ENCODE assay signal across 8 cellular contexts in the genomic region with DNA sequence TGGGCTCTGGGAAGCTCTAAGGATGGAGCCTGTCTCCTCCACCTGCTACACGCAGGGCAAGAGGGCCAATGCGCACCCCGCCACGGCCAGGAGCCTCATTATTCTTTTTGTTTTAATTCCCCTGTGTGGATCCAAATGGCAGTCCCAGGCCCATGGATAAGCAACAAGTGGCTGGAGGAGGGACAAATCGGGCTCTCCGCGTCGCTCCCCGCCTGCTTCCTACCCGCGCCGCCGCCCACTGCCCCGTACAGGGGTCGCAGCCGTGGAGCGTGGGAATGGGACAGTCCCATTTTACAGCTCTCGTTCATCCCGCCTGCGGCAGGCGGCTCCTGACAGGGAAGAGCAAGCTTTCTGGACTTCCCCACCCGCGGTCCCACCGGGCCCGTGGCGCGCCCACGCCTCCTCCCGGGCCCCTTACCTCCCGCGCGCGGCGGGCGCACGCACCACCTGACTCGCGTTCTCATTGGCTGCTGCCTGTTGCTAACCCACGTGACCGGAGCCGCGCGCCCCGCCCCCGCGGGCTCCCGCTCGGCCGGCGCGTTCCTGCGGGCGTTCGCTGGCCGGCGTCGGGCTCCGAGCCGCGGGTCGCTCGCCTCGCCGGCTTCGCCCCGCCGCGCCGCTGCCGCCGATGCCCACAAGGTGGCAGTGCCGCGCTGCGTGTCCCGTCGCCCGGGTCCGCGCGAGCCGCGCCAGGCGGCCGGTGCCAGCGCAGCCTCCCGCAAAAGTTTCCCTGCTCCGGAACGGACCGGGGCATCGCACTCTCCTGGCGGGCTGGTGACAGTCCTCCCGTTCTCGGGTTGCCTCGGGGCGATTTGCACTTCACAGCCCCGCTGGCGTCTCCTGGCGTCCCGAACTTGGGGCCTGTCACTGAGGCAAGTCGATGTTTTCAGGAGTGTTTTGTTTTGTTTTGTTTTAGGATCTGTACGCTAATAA.
A peak's percentile ranks its signal among the peaks of the same experiment; 100 is the strongest.
DNase-seq lines count a peak whose midpoint lies in the region; ATAC-seq and TF ChIP-seq lines count a peak whose summit lies in the region.

No MANE protein-coding gene starts in this region.

- in situ Hi-C loops in GM18951 (cut with MboI; ENCODE audit: low sequenced_read_pairs, unreplicated experiment) = no loop called here

- H3K4me3 ChIP-seq in kidney epithelial cell (ENCODE audit: low read depth, low read length) = peak overlapping the region; percentile 73

- H3K27me3 ChIP-seq in kidney epithelial cell (ENCODE audit: control insufficient read depth, insufficient read depth, low read length) = no peaks in the 10 kb centered on the region

- H3K36me3 ChIP-seq in kidney epithelial cell (ENCODE audit: control insufficient read depth, insufficient read depth, low read length) = no peaks in the 10 kb centered on the region

- DNase-seq in AG20443 (ENCODE audit: low spot score) (peak; percentile 99), NCI-H2227 treated with DMSO at 0.1 percent for 48 hours (lab: John Stamatoyannopoulos, UW) (peak; percentile 94), cerebellum (ENCODE audit: low spot score) (peak; percentile 95), kidney epithelial cell (ENCODE audit: low read depth) (peak; percentile 43)
- peak; percentile 96 for DNase-seq in activated CD4-positive, CD25-positive, alpha-beta regulatory T cell treated with anti-CD3 and anti-CD28 coated beads, Interleukin-2, amount 50 U/mL, for 72 hours
- peak; percentile 95 for DNase-seq in stimulated activated CD4-positive, alpha-beta T cell treated with anti-CD3 and anti-CD28 coated beads, Interleukin-15, amount 100 ng/mL, for 24 hours

- TF ChIP-seq POLR2A in GM18951 (IDR thresholded peaks at IDR 0.05; ENCODE audit: extremely low read depth, insufficient read depth, insufficient read length) = peak; percentile 66

- TF ChIP-seq CTCF in kidney epithelial cell (IDR thresholded peaks at IDR 0.05; ENCODE audit: insufficient read depth, low read length, poor library complexity, severe bottlenecking) = no peak

- peak; percentile 94 for ATAC-seq in HG03175 (IDR thresholded peaks at IDR 0.05; ENCODE audit: unreplicated experiment)

Comparison
In these comparisons a context has a peak if more than half of its experiments do, and no peak if none do; other contexts are left out.
1. Peak in every context shown above with its lines: DNase-seq, ATAC-seq and H3K4me3 ChIP-seq.
2. DNase-seq: peak in every context shown above with its lines; median percentile 99 in AG20443; 96 in activated CD4-positive, CD25-positive, alpha-beta regulatory T cell treated with anti-CD3 and anti-CD28 coated beads, Interleukin-2, amount 50 U/mL, for 72 hours; 95 in cerebellum; 95 in stimulated activated CD4-positive, alpha-beta T cell treated with anti-CD3 and anti-CD28 coated beads, Interleukin-15, amount 100 ng/mL, for 24 hours; 94 in NCI-H2227 treated with DMSO at 0.1 percent for 48 hours; 43 in kidney epithelial cell.